27 cellular contexts compared by ENCODE assay signal in the genomic region with DNA sequence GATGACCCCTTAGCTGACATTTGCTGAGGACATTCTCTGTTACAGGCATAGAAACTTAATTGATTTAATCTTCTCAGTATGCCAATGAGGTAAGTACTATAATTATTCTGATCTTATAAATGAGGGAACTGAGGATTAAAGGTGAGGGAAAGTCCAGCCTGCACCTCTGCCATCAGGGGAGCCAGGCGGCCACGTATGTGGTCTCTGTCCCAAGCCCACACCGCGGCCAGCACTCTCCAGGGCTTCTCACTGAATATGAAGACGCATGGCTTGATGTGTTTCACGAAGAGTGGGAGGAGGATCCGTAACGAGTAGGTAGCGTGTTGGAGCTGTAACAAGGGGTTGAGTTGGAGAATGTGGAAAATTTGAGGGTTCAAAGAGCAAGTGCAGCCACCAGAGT.
"Had no signal": no experiment of that assay in that cellular context is flagged by ENCODE, and none has a peak within 500 bp of the region (broad histone marks: within the 10 kb centered on the region; RNA-seq: fewer than 3 reads in every experiment).

No MANE protein-coding gene starts in this region.

- H3K36me3 Mint-ChIP-seq: natural killer cell; stimulated activated effector memory CD8-positive, alpha-beta T cell treated with anti-CD3 and anti-CD28 coated beads, Interleukin-12 subunit alpha, Interleukin-12 subunit beta, amount 100 ng/mL, for 72 hours; stimulated activated naive B cell treated with anti-CD40 and anti-IgM and Interleukin-4, amounts not matched to agents 10 μg/mL and 1 μg/mL and 100 μg/mL, for 72 hours had no signal

- H3K27ac Mint-ChIP-seq: naive thymus-derived CD4-positive, alpha-beta T cell; natural killer cell; nephron; progenitor cell of endocrine pancreas; stimulated activated effector memory CD8-positive, alpha-beta T cell treated with anti-CD3 and anti-CD28 coated beads, Interleukin-12 subunit alpha, Interleukin-12 subunit beta, amount 100 ng/mL, for 72 hours; stimulated activated naive B cell treated with anti-CD40 and anti-IgM and Interleukin-4, amounts not matched to agents 10 μg/mL and 1 μg/mL and 100 μg/mL, for 72 hours; stimulated activated naive CD8-positive, alpha-beta T cell treated with anti-CD3 and anti-CD28 coated beads, Interleukin-15, Interleukin-2, amounts not matched to agents 100 ng/mL and 50 ng/mL, for 24 hours had no signal

- H3K9me3 ChIP-seq: neutrophil, pancreas, psoas muscle, right lobe of liver, sigmoid colon, stomach, thoracic aorta, thyroid gland, tibial nerve, upper lobe of left lung, vagina had no signal

- H3K9me3 Mint-ChIP-seq: naive thymus-derived CD4-positive, alpha-beta T cell; natural killer cell; nephron; stimulated activated effector memory CD8-positive, alpha-beta T cell treated with anti-CD3 and anti-CD28 coated beads, Interleukin-12 subunit alpha, Interleukin-12 subunit beta, amount 100 ng/mL, for 72 hours; stimulated activated naive B cell treated with anti-CD40 and anti-IgM and Interleukin-4, amounts not matched to agents 10 μg/mL and 1 μg/mL and 100 μg/mL, for 72 hours; stimulated activated naive CD8-positive, alpha-beta T cell treated with anti-CD3 and anti-CD28 coated beads, Interleukin-15, Interleukin-2, amounts not matched to agents 100 ng/mL and 50 ng/mL, for 24 hours had no signal

- ATAC-seq: naive thymus-derived CD4-positive, alpha-beta T cell; natural killer cell; pancreas; psoas muscle; right cardiac atrium; right lobe of liver; stimulated activated effector memory CD8-positive, alpha-beta T cell treated with anti-CD3 and anti-CD28 coated beads, Interleukin-12 subunit alpha, Interleukin-12 subunit beta, amount 100 ng/mL, for 72 hours; stimulated activated naive B cell treated with anti-CD40 and anti-IgM and Interleukin-4, amounts not matched to agents 10 μg/mL and 1 μg/mL and 100 μg/mL, for 72 hours had no signal

- H3K4me1 Mint-ChIP-seq: nephron; neural crest cell; stimulated activated effector memory CD8-positive, alpha-beta T cell treated with anti-CD3 and anti-CD28 coated beads, Interleukin-12 subunit alpha, Interleukin-12 subunit beta, amount 100 ng/mL, for 72 hours had no signal

- H3K27me3 Mint-ChIP-seq: progenitor cell of endocrine pancreas had no signal

- H3K4me3 Mint-ChIP-seq: naive thymus-derived CD4-positive, alpha-beta T cell; natural killer cell; nephron; neural crest cell; stimulated activated effector memory CD8-positive, alpha-beta T cell treated with anti-CD3 and anti-CD28 coated beads, Interleukin-12 subunit alpha, Interleukin-12 subunit beta, amount 100 ng/mL, for 72 hours; stimulated activated naive B cell treated with anti-CD40 and anti-IgM and Interleukin-4, amounts not matched to agents 10 μg/mL and 1 μg/mL and 100 μg/mL, for 72 hours; stimulated activated naive CD8-positive, alpha-beta T cell treated with anti-CD3 and anti-CD28 coated beads, Interleukin-15, Interleukin-2, amounts not matched to agents 100 ng/mL and 50 ng/mL, for 24 hours had no signal

- DNase-seq: naive thymus-derived CD4-positive, alpha-beta T cell; natural killer cell; nucleus accumbens; pancreas; psoas muscle; right cardiac atrium; right lobe of liver; sigmoid colon; small intestine; stimulated activated CD4-positive, alpha-beta T cell treated with anti-CD3 and anti-CD28 coated beads, Interleukin-15, amount 100 ng/mL, for 24 hours; stimulated activated CD4-positive, alpha-beta T cell treated with anti-CD3 and anti-CD28 coated beads, Interleukin-2, amount 100 ng/mL, for 24 hours; stimulated activated CD4-positive, alpha-beta T cell treated with anti-CD3 and anti-CD28 coated beads, Interleukin-2, amount 100 ng/mL, for 48 hours; stimulated activated CD4-positive, alpha-beta T cell treated with anti-CD3 and anti-CD28 coated beads, Interleukin-4, amount 100 ng/mL, for 24 hours; stimulated activated naive B cell treated with anti-CD40 and anti-IgM and Interleukin-4, amounts not matched to agents 10 μg/mL and 1 μg/mL and 100 μg/mL, for 72 hours; stimulated activated naive CD4-positive, alpha-beta T cell treated with Interleukin-2 at 50 U/mL for 16 hours; stomach; thyroid gland; upper lobe of left lung had no signal
